ENCODE assay signal across 18 cellular contexts in the genomic region with DNA sequence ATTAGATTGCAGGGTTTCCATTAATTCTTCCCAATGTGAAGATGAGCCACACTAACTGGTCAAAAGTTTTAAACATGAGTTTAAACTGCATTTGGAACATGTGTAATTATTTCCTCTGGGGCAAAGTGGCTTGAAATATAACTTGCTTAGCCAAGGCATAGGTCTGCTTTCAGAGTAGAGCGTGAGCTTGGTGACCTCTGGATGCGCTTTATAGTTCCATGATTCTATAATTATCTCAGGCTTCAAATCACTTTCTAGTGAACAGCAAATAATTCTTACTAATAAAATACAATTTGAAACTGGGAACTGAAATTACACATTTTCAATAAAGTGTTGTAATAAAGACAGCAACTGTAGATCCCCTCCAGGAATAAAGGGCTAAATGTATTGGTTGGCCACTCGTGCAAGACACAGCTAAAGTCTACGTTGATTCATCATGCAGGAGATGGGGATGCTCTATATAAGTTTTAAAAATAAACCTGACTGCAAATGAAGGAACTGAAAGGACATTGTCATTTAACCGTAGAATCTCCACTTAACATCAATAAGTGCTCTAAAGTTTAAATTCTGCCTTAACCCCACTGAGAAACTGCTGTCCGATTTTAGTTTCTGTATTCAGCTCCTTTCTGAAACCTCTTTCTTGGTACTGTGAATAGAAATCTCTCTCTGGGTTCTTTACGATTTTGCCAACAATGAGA.
DNase-seq lines count a peak whose midpoint lies in the region; ATAC-seq and TF ChIP-seq lines count a peak whose summit lies in the region.
"Had no signal": no experiment of that assay in that cellular context is flagged by ENCODE, and none has a peak within 500 bp of the region (broad histone marks: within the 10 kb centered on the region; RNA-seq: fewer than 3 reads in every experiment).

No MANE protein-coding gene starts in this region.

- no peak for TF ChIP-seq EP300 in sigmoid colon (IDR thresholded peaks at IDR 0.05)

- H3K9me3 Mint-ChIP-seq in stimulated activated memory B cell treated with anti-CD40 and anti-IgM and Interleukin-4, amounts not matched to agents 10 μg/mL and 1 μg/mL and 100 μg/mL, for 72 hours: peaks cover 5% of the 10 kb centered on the region
- H3K9me3 Mint-ChIP-seq: activated T-cell treated with anti-CD3 and anti-CD28 coated beads, Interleukin-2, amount 50 U/mL, for 4 hours had no signal

- ATAC-seq in GM19023 (IDR thresholded peaks at IDR 0.05; ENCODE audit: unreplicated experiment) (peak; percentile 63), GM21825 (IDR thresholded peaks at IDR 0.05; ENCODE audit: unreplicated experiment) (peak; percentile 79), HG03342 (IDR thresholded peaks at IDR 0.05; ENCODE audit: unreplicated experiment) (peak; percentile 59)
- peak; percentile 97 for ATAC-seq in stimulated activated memory B cell treated with anti-CD40 and anti-IgM and Interleukin-4, amounts not matched to agents 10 μg/mL and 1 μg/mL and 100 μg/mL, for 72 hours
- ATAC-seq: activated T-cell treated with anti-CD3 and anti-CD28 coated beads, Interleukin-2, amount 50 U/mL, for 4 hours; left colon; natural killer cell; right cardiac atrium; SK-N-SH treated with all-trans-retinoic acid at 6 μM for 48 hours had no signal

- H3K27ac ChIP-seq in colonic mucosa (no peak overlapping the region), A673 (ENCODE audit: low read depth, low read length, poor library complexity, severe bottlenecking) (no peak overlapping the region), sigmoid colon (no peak overlapping the region)

- peaks cover 26% of the 10 kb centered on the region for H3K4me1 Mint-ChIP-seq in stimulated activated memory B cell treated with anti-CD40 and anti-IgM and Interleukin-4, amounts not matched to agents 10 μg/mL and 1 μg/mL and 100 μg/mL, for 72 hours
- H3K4me1 Mint-ChIP-seq: natural killer cell had no signal

- peak overlapping the region; percentile 66 for H3K27ac Mint-ChIP-seq in stimulated activated memory B cell treated with anti-CD40 and anti-IgM and Interleukin-4, amounts not matched to agents 10 μg/mL and 1 μg/mL and 100 μg/mL, for 72 hours
- H3K27ac Mint-ChIP-seq: IgD-negative memory B cell, natural killer cell had no signal

- peak overlapping the region; percentile 60 for H3K4me3 Mint-ChIP-seq in stimulated activated memory B cell treated with anti-CD40 and anti-IgM and Interleukin-4, amounts not matched to agents 10 μg/mL and 1 μg/mL and 100 μg/mL, for 72 hours
- H3K4me3 Mint-ChIP-seq: activated T-cell treated with anti-CD3 and anti-CD28 coated beads, Interleukin-2, amount 50 U/mL, for 4 hours; natural killer cell had no signal

- CTCF ChIA-PET in A673 (lab: Charles Lee): no interaction called here

- no TSS peak for BruUV-seq in A673 (replicated peaks; lab: Mats Ljungman, UMichigan)

- H3K27me3 Mint-ChIP-seq in stimulated activated memory B cell treated with anti-CD40 and anti-IgM and Interleukin-4, amounts not matched to agents 10 μg/mL and 1 μg/mL and 100 μg/mL, for 72 hours: no peaks in the 10 kb centered on the region
- H3K27me3 Mint-ChIP-seq: IgD-negative memory B cell had no signal

- DNase-seq in colonic mucosa (no peak), A673 (ENCODE audit: low spot score) (no peak), sigmoid colon (no peak)
- DNase-seq: activated CD4-positive, alpha-beta T cell treated with anti-CD3 and anti-CD28 coated beads for 1 hour; activated T-cell treated with anti-CD3 and anti-CD28 coated beads, Interleukin-2, amount 50 U/mL, for 4 hours; aorta; effector CD4-positive, alpha-beta T cell; left colon; natural killer cell; NCI-H146; right cardiac atrium; substantia nigra had no signal

- H3K9me3 ChIP-seq in colonic mucosa (no peaks in the 10 kb centered on the region), A673 (ENCODE audit: low read depth, low read length, poor library complexity, severe bottlenecking) (no peaks in the 10 kb centered on the region), sigmoid colon (no peaks in the 10 kb centered on the region)

- TF ChIP-seq CTCF in colonic mucosa (IDR thresholded peaks at IDR 0.05) (no peak), A673 (conservative IDR thresholded peaks at IDR 0.05; ENCODE audit: low read depth, low read length) (no peak), sigmoid colon (IDR thresholded peaks at IDR 0.05) (no peak)

- no peaks in the 10 kb centered on the region for H3K36me3 Mint-ChIP-seq in stimulated activated memory B cell treated with anti-CD40 and anti-IgM and Interleukin-4, amounts not matched to agents 10 μg/mL and 1 μg/mL and 100 μg/mL, for 72 hours
- H3K36me3 Mint-ChIP-seq: IgD-negative memory B cell, natural killer cell had no signal

- TF ChIP-seq POLR2A in sigmoid colon (IDR thresholded peaks at IDR 0.05): no peak

- intact Hi-C loops in colonic mucosa (cut with DNase I): no loop called here
- intact Hi-C loops in A673 (cut with micrococcal nuclease; ENCODE audit: unreplicated experiment): no loop called here
- intact Hi-C loops in sigmoid colon (cut with DNase I): no loop called here

- H3K4me1 ChIP-seq in colonic mucosa (no peaks in the 10 kb centered on the region), A673 (ENCODE audit: insufficient read depth, low read length, poor library complexity, severe bottlenecking) (no peaks in the 10 kb centered on the region), sigmoid colon (no peaks in the 10 kb centered on the region)

- H3K27me3 ChIP-seq in colonic mucosa (no peaks in the 10 kb centered on the region), A673 (replicated peaks; ENCODE audit: insufficient read depth, low read depth, low read length, poor library complexity) (peaks cover 13% of the 10 kb centered on the region), sigmoid colon (no peaks in the 10 kb centered on the region)

- 66 to 85% methylated on average over 7 of the region's 7 CpGs for WGBS in sigmoid colon, 2 donors

- POLR2A ChIA-PET in A673 (lab: Charles Lee; ENCODE audit: low non-redundant PET): no interaction called here

- H3K4me3 ChIP-seq in colonic mucosa (no peak overlapping the region), A673 (ENCODE audit: low read depth, low read length, poor library complexity, severe bottlenecking) (no peak overlapping the region), sigmoid colon (no peak overlapping the region)

- no peak overlapping the region for H3K9ac ChIP-seq in colonic mucosa (ENCODE audit: low read depth in 2 of 2, low read length in 2 of 2)

- H3K36me3 ChIP-seq in colonic mucosa (no peaks in the 10 kb centered on the region), A673 (ENCODE audit: insufficient read depth, low read length, poor library complexity, severe bottlenecking) (no peaks in the 10 kb centered on the region), sigmoid colon (no peaks in the 10 kb centered on the region)
